Comparison of ENCODE assay signal across 16 cellular contexts in genomic region chr2:198098918-198099317, GRCh38.
A peak's percentile ranks its signal among the peaks of the same experiment; 100 is the strongest.
DNase-seq lines count a peak whose midpoint lies in the region; FAIRE-seq and TF ChIP-seq lines count a peak whose summit lies in the region.
"Had no signal": no experiment of that assay in that cellular context is flagged by ENCODE, and none has a peak within 500 bp of the region (broad histone marks: within the 10 kb centered on the region; RNA-seq: fewer than 3 reads in every experiment).

No MANE protein-coding gene starts in this region.

- TF ChIP-seq CTCF in fibroblast of the aortic adventitia (IDR thresholded peaks at IDR 0.05; ENCODE audit: insufficient read depth, low read length) (no peak), neural crest cell (conservative IDR thresholded peaks at IDR 0.05) (no peak)

- no peaks in the 10 kb centered on the region for H3K9me3 Mint-ChIP-seq in neural crest cell
- H3K9me3 Mint-ChIP-seq in activated CD4-positive, alpha-beta T cell treated with anti-CD3 and anti-CD28 coated beads, Interleukin-2, amount 10 ng/mL, durations not matched to agents 24 days and 14 days, result no peaks in the 10 kb centered on the region
- H3K9me3 Mint-ChIP-seq: IgD-negative memory B cell had no signal

- H3K4me3 Mint-ChIP-seq in neural crest cell, result no peak overlapping the region
- no peak overlapping the region for H3K4me3 Mint-ChIP-seq in activated CD4-positive, alpha-beta T cell treated with anti-CD3 and anti-CD28 coated beads, Interleukin-2, amount 10 ng/mL, durations not matched to agents 24 days and 14 days
- H3K4me3 Mint-ChIP-seq: HFFc6, IgD-negative memory B cell had no signal

- no peaks in the 10 kb centered on the region for H3K27me3 Mint-ChIP-seq in neural crest cell (ENCODE audit: low read depth)
- H3K27me3 Mint-ChIP-seq in activated CD4-positive, alpha-beta T cell treated with anti-CD3 and anti-CD28 coated beads, Interleukin-2, amount 10 ng/mL, durations not matched to agents 24 days and 14 days, result no peaks in the 10 kb centered on the region
- H3K27me3 Mint-ChIP-seq: IgD-negative memory B cell had no signal

- no peaks in the 10 kb centered on the region for H3K36me3 Mint-ChIP-seq in neural crest cell (ENCODE audit: low read depth)
- no peaks in the 10 kb centered on the region for H3K36me3 Mint-ChIP-seq in activated CD4-positive, alpha-beta T cell treated with anti-CD3 and anti-CD28 coated beads, Interleukin-2, amount 10 ng/mL, durations not matched to agents 24 days and 14 days (ENCODE audit: low read depth)
- H3K36me3 Mint-ChIP-seq: IgD-negative memory B cell had no signal

- H3K9ac ChIP-seq in Karpas-422 (ENCODE audit: low read length), result no peak overlapping the region

- no peaks in the 10 kb centered on the region for H3K27me3 ChIP-seq in Karpas-422 (ENCODE audit: low read length)

- H3K27ac Mint-ChIP-seq in neural crest cell (ENCODE audit: unreplicated experiment), result no peak overlapping the region
- H3K27ac Mint-ChIP-seq in activated CD4-positive, alpha-beta T cell treated with anti-CD3 and anti-CD28 coated beads, Interleukin-2, amount 10 ng/mL, durations not matched to agents 24 days and 14 days, result no peak overlapping the region
- H3K27ac Mint-ChIP-seq: HFFc6, IgD-negative memory B cell had no signal

- H3K9me3 ChIP-seq in Karpas-422 (ENCODE audit: low read length), result no peaks in the 10 kb centered on the region

- no peaks in the 10 kb centered on the region for H3K79me2 ChIP-seq in Karpas-422 (ENCODE audit: low read length)

- no peaks in the 10 kb centered on the region for H3K36me3 ChIP-seq in Karpas-422 (ENCODE audit: insufficient read depth, low read length)

- FAIRE-seq in GM12892 (lab: Jason Lieb, UNC), result no peak
- FAIRE-seq: GM18507 had no signal

- H3K9me2 ChIP-seq in Karpas-422 (replicated peaks; ENCODE audit: insufficient read depth, low read length), result no peaks in the 10 kb centered on the region

- peaks cover 14% of the 10 kb centered on the region for H3K4me1 Mint-ChIP-seq in neural crest cell
- H3K4me1 Mint-ChIP-seq in activated CD4-positive, alpha-beta T cell treated with anti-CD3 and anti-CD28 coated beads, Interleukin-2, amount 10 ng/mL, durations not matched to agents 24 days and 14 days, result peaks cover 2% of the 10 kb centered on the region
- H3K4me1 Mint-ChIP-seq: IgD-negative memory B cell had no signal

- H3K4me1 ChIP-seq in Karpas-422 (ENCODE audit: low read length), result no peaks in the 10 kb centered on the region

- no peak for TF ChIP-seq POLR2A in GM12892 (IDR thresholded peaks at IDR 0.05; ENCODE audit: low read depth, low read length)

- intact Hi-C loops in activated CD4-positive, alpha-beta T cell treated with anti-CD3 and anti-CD28 coated beads, Interleukin-2, amount 10 ng/mL, durations not matched to agents 24 days and 14 days (cut with micrococcal nuclease), result no loop called here

- H3K4me2 ChIP-seq in Karpas-422 (ENCODE audit: low read depth, low read length, poor library complexity, severe bottlenecking), result no peak overlapping the region

- H3K4me3 ChIP-seq in fibroblast of the aortic adventitia (ENCODE audit: low read depth, low read length) (no peak overlapping the region), Karpas-422 (ENCODE audit: low read length) (no peak overlapping the region)

- peak; percentile 40 for DNase-seq in COLO829 (ENCODE audit: low spot score)
- DNase-seq in OCI-M1 (lab: John Stamatoyannopoulos, UW), result peak; percentile 20
- peak; percentile 19 for DNase-seq in fibroblast of the aortic adventitia (ENCODE audit: low read depth)
- DNase-seq in neural crest cell (ENCODE audit: low read depth, low spot score), result peak; percentile 5
- no peak for DNase-seq in Karpas-422
- DNase-seq in GM12892 (ENCODE audit: insufficient read length), result no peak
- DNase-seq in DMS 273 (lab: John Stamatoyannopoulos, UW; ENCODE audit: unreplicated experiment), result no peak
- no peak for DNase-seq in activated CD4-positive, alpha-beta T cell treated with anti-CD3 and anti-CD28 coated beads, Interleukin-2, amount 10 ng/mL, durations not matched to agents 24 days and 14 days
- DNase-seq: amniotic stem cell; dermis blood vessel endothelial cell; HFFc6; NCI-H1930; stimulated activated naive CD8-positive, alpha-beta T cell treated with anti-CD3 and anti-CD28 coated beads, Interleukin-15, Interleukin-2, amounts not matched to agents 100 U/mL and 50 U/mL, for 24 hours had no signal

- H3K27ac ChIP-seq in Karpas-422 (ENCODE audit: low read length), result no peak overlapping the region
- H3K27ac ChIP-seq: VCaP had no signal

- no peak overlapping the region for H2AFZ ChIP-seq in Karpas-422 (ENCODE audit: low read length)

- H4K20me1 ChIP-seq in Karpas-422 (ENCODE audit: insufficient read depth, low read depth, low read length), result no peaks in the 10 kb centered on the region

Comparison
In these comparisons a context has a peak if more than half of its experiments do, and no peak if none do; other contexts are left out.
1. DNase-seq: peak in COLO829 (single experiment), OCI-M1 (single experiment), fibroblast of the aortic adventitia (single experiment) and neural crest cell (single experiment); none in Karpas-422 (single experiment), GM12892 (single experiment), DMS 273 (single experiment) and activated CD4-positive, alpha-beta T cell treated with anti-CD3 and anti-CD28 coated beads, Interleukin-2, amount 10 ng/mL, durations not matched to agents 24 days and 14 days (single experiment).